Comparison of ENCODE assay signal across 8 cellular contexts in the genomic region with DNA sequence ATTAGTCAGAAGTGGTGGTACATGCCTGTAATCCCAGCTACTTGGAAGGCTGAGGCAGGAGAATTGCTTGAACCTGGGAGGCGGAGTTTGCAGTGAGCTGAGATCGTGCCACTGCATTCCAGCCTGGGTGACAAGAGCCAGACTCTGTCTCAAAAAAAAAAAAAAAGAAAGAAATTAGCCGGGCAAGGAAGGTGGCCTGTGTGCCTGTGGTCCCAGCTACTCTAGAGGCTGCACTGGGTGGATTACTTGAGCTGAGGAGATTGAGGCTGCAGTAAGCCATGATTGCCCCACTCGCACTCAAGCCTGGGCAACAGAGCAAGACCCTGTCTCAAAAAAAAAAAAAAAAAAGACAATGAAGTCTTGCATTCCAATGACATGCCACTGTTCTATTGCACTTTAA. TPM values are rescaled to one million over a fixed set of nuclear protein-coding genes. Genes with fewer than 3 reads are reported as not detected.
DNase-seq lines count a peak whose midpoint lies in the region; ATAC-seq and TF ChIP-seq lines count a peak whose summit lies in the region.
"Not testable (repeated sequence)": the region's sequence is repeated elsewhere in the genome, so short reads cannot be mapped to it uniquely, and the experiment has no call there.

No MANE protein-coding gene starts in this region.

- H3K9me3 Mint-ChIP-seq in WTC11: not testable (repeated sequence)

- not testable (repeated sequence) for H3K27me3 Mint-ChIP-seq in WTC11 (ENCODE audit: low read depth)

- TF ChIP-seq EP300 in sigmoid colon (IDR thresholded peaks at IDR 0.05): not testable (repeated sequence)

- peak; percentile 62 for DNase-seq in ELF-1 (ENCODE audit: low read depth, low spot score)
- DNase-seq in SK-N-DZ (ENCODE audit: low spot score): peak; percentile 73
- DNase-seq in WTC11 (ENCODE audit: low spot score); heart right ventricle; left ventricle myocardium superior; left lung; sigmoid colon: not testable (repeated sequence)
- peak in 1 of 2 donors; percentile 34 for DNase-seq in cardiac muscle cell (ENCODE audit: low read depth in 1 of 2, low spot score in 1 of 2)

- H3K27ac Mint-ChIP-seq in WTC11: not testable (repeated sequence)

- intact Hi-C loops in heart right ventricle (cut with DNase I); left ventricle myocardium superior (cut with micrococcal nuclease); left lung (cut with DNase I); sigmoid colon (cut with DNase I): not testable (repeated sequence)

- H3K36me3 ChIP-seq in cardiac muscle cell, sigmoid colon: not testable (repeated sequence)
- H3K36me3 ChIP-seq in heart right ventricle: peaks cover 0 to 23% (median 0%) of the 10 kb centered on the region in 9 donors
- peaks cover 0 to 18% of the 10 kb centered on the region in 2 donors for H3K36me3 ChIP-seq in left lung

- WGBS in heart right ventricle, 2 donors: 45 to 61% methylated on average over 4 of the region's 4 CpGs
- 85 to 92% methylated on average over 4 of the region's 4 CpGs for WGBS in sigmoid colon, 2 donors

- TF ChIP-seq POLR2A in sigmoid colon (IDR thresholded peaks at IDR 0.05): not testable (repeated sequence)

- peaks cover 18% of the 10 kb centered on the region for H3K4me1 ChIP-seq in cardiac muscle cell (ENCODE audit: low read depth)
- H3K4me1 ChIP-seq in heart right ventricle: peaks cover 0 to 58% (median 28%) of the 10 kb centered on the region in 9 donors
- H3K4me1 ChIP-seq in left lung: peaks cover 4 to 17% of the 10 kb centered on the region in 2 donors
- H3K4me1 ChIP-seq in sigmoid colon: peaks cover 0 to 21% (median 4%) of the 10 kb centered on the region in 4 donors

- not testable (repeated sequence) for H3K4me3 ChIP-seq in cardiac muscle cell, heart right ventricle, left lung, sigmoid colon

- not testable (repeated sequence) for H3K36me3 Mint-ChIP-seq in WTC11

- H3K9me3 ChIP-seq in cardiac muscle cell (ENCODE audit: low read depth); heart right ventricle; left lung; sigmoid colon: not testable (repeated sequence)

- peak overlapping the region; percentile 84 for H3K27ac ChIP-seq in cardiac muscle cell
- peak overlapping the region in 5 of 10 donors; percentile 60 to 96 (median 93) for H3K27ac ChIP-seq in heart right ventricle
- H3K27ac ChIP-seq in left lung: not testable (repeated sequence)
- H3K27ac ChIP-seq in sigmoid colon: peak overlapping the region in 3 of 4 donors; percentile 16 to 18 (median 16)

- H3K27me3 ChIP-seq in cardiac muscle cell, heart right ventricle, left lung, sigmoid colon: not testable (repeated sequence)

- H3K4me3 Mint-ChIP-seq in WTC11: not testable (repeated sequence)

- POLR2A ChIA-PET in WTC11 (lab: Charles Lee): interaction anchor here (0.7 kb wide), 1 partner anchor 189 kb away, joined by 3 read pairs; the partner anchor contains the start of gene HSPA4L

- ATAC-seq in WTC11: not testable (repeated sequence)
- ATAC-seq in heart right ventricle (peak in 6 of 8 donors; percentile 32 to 58 (median 52)), left ventricle myocardium superior (peak; percentile 67), left lung (peak; percentile 53)

- not testable (repeated sequence) for TF ChIP-seq CTCF in WTC11 (IDR thresholded peaks at IDR 0.05); cardiac muscle cell (IDR thresholded peaks at IDR 0.05; ENCODE audit: low read depth, low read length); heart right ventricle (IDR thresholded peaks at IDR 0.05); left lung (IDR thresholded peaks at IDR 0.05); sigmoid colon (IDR thresholded peaks at IDR 0.05)

- CTCF ChIA-PET in WTC11 (lab: Charles Lee): not testable (repeated sequence)

- H3K4me1 Mint-ChIP-seq in WTC11: peaks cover 14% of the 10 kb centered on the region

TF ChIP-seq in WTC11, 78 proteins besides CTCF, POLR2A, EP300 and RAD21:
- peak; percentile 72 for TF ChIP-seq ZNF121 (CRISPR knock-in tag; IDR thresholded peaks at IDR 0.05)

RNA-seq across cellular contexts. Expression of gene ABHD18, which starts 5.7 kb away (rescaled TPM):
- 8.7 and 10.6 TPM in 2 replicates for polyA plus RNA-seq in SK-N-DZ (2014; cell fraction: cytosol; rRNA removed)
- 10.2 TPM in 2 replicates for polyA plus RNA-seq in SK-N-DZ (2014; cell fraction: nucleus; rRNA removed)
- total RNA-seq in WTC11 (2021): 15.9 to 17.8 TPM (median 16.5 TPM) in 3 replicates
- total RNA-seq in cardiac muscle cell: 16.7 and 18.8 TPM in 2 replicates
- 21.5 and 35.1 TPM in 2 replicates for polyA plus RNA-seq in cardiac muscle cell
- 10 to 100 TPM; 12.6 to 55.9 (median 30.4) TPM for total RNA-seq in heart right ventricle
- 1 to 10 TPM; 4.7 to 6.3 TPM for polyA plus RNA-seq in heart right ventricle
- 10.0 TPM for total RNA-seq in left ventricle myocardium superior
- 10 to 100 TPM; 11.9 to 15.9 TPM for total RNA-seq in left lung
- total RNA-seq in sigmoid colon: 10 to 100 TPM in 2 of 4 donors, 1 to 10 TPM in 2; 6.7 to 15.2 (median 9.0) TPM
- 1 to 10 TPM; 2.4 to 7.4 (median 6.3) TPM for polyA plus RNA-seq in sigmoid colon

RNA-seq across cellular contexts. Expression of gene MFSD8, which starts 6.0 kb away (rescaled TPM):
- 25.7 and 43.3 TPM in 2 replicates for polyA plus RNA-seq in SK-N-DZ (2014; cell fraction: cytosol; rRNA removed)
- 77.4 and 87.3 TPM in 2 replicates for polyA plus RNA-seq in SK-N-DZ (2014; cell fraction: nucleus; rRNA removed)
- total RNA-seq in WTC11 (2021) (13.4 to 17.6 TPM (median 15.0 TPM) in 3 replicates), cardiac muscle cell (10.5 and 18.4 TPM in 2 replicates), heart right ventricle (10 to 100 TPM in 6 of 10 donors, 1 to 10 TPM in 4; 6.9 to 14.3 (median 11.0) TPM), left ventricle myocardium superior (9.4 TPM), left lung (10 to 100 TPM; 18.3 to 21.5 TPM), sigmoid colon (10 to 100 TPM; 26.3 to 54.2 (median 41.8) TPM)
- polyA plus RNA-seq in cardiac muscle cell (20.4 and 23.6 TPM in 2 replicates), heart right ventricle (10 to 100 TPM in 1 of 2 donors, 1 to 10 TPM in 1; 3.7 to 15.0 TPM), sigmoid colon (10 to 100 TPM in 1 of 3 donors, 1 to 10 TPM in 2; 3.0 to 10.7 (median 3.5) TPM)
